In genomic region chr15:30580716-30581115, GRCh38 we compare ENCODE assay signal across 6 cellular contexts. TPM values are rescaled to one million over a fixed set of nuclear protein-coding genes. Genes with fewer than 3 reads are reported as not detected.
"Had no signal": no experiment of that assay in that cellular context is flagged by ENCODE, and none has a peak within 500 bp of the region (broad histone marks: within the 10 kb centered on the region; RNA-seq: fewer than 3 reads in every experiment).

No MANE protein-coding gene starts in this region.

RNA-seq across cellular contexts. Expression of gene GOLGA8H, which starts 23.1 kb away (rescaled TPM):
- total RNA-seq: HT-29, IMR-90, K562 had no signal
- polyA plus RNA-seq: IgD-negative memory B cell, IMR-90 had no signal

RNA-seq across cellular contexts. Expression of gene GOLGA8Q, which starts 28.9 kb away (rescaled TPM):
- total RNA-seq: HepG2, HT-29, HT1080 had no signal
- polyA plus RNA-seq: K562 had no signal
